21 cellular contexts compared by ENCODE assay signal in genomic region chr21:37196847-37197246, GRCh38.
"Had no signal": no experiment of that assay in that cellular context is flagged by ENCODE, and none has a peak within 500 bp of the region (broad histone marks: within the 10 kb centered on the region; RNA-seq: fewer than 3 reads in every experiment).

No MANE protein-coding gene starts in this region.

- H3K27me3 Mint-ChIP-seq: memory B cell; naive thymus-derived CD4-positive, alpha-beta T cell; progenitor cell of endocrine pancreas; stimulated activated naive CD8-positive, alpha-beta T cell treated with anti-CD3 and anti-CD28 coated beads, Interleukin-15, amount 100 ng/mL, for 72 hours had no signal

- H3K4me3 ChIP-seq: dorsolateral prefrontal cortex, lung, neural progenitor cell, right lobe of liver, smooth muscle cell, suprapubic skin, transverse colon had no signal

- H3K9me3 ChIP-seq: right lobe of liver, suprapubic skin, transverse colon had no signal

- H3K4me3 Mint-ChIP-seq: memory B cell; naive thymus-derived CD4-positive, alpha-beta T cell; nephron; neural progenitor cell; stimulated activated naive CD8-positive, alpha-beta T cell treated with anti-CD3 and anti-CD28 coated beads, Interleukin-15, amount 100 ng/mL, for 72 hours had no signal

- DNase-seq: dorsolateral prefrontal cortex; effector CD4-positive, alpha-beta T cell; head of caudate nucleus; naive thymus-derived CD4-positive, alpha-beta T cell; right lobe of liver; stimulated activated CD4-positive, alpha-beta T cell treated with anti-CD3 and anti-CD28 coated beads, Interleukin-12 subunit alpha, Interleukin-12 subunit beta, amount 100 ng/mL, for 4 hours; stimulated activated CD4-positive, alpha-beta T cell treated with anti-CD3 and anti-CD28 coated beads, Interleukin-1b, Interleukin-23, amount 100 ng/mL, for 48 hours; stimulated activated CD4-positive, alpha-beta T cell treated with anti-CD3 and anti-CD28 coated beads, Interleukin-4, amount 100 ng/mL, for 1 hour; stimulated activated CD8-positive, alpha-beta memory T cell treated with anti-CD3 and anti-CD28 coated beads, Interleukin-4, amount 100 ng/mL, for 48 hours; stimulated activated naive CD4-positive, alpha-beta T cell; stimulated activated naive CD8-positive, alpha-beta T cell treated with anti-CD3 and anti-CD28 coated beads, Interleukin-15, amount 100 ng/mL, for 72 hours; transverse colon had no signal

- ATAC-seq: left lobe of liver; naive thymus-derived CD4-positive, alpha-beta T cell; right lobe of liver; stimulated activated naive CD8-positive, alpha-beta T cell treated with anti-CD3 and anti-CD28 coated beads, Interleukin-15, amount 100 ng/mL, for 72 hours had no signal

- H3K4me1 ChIP-seq: neural progenitor cell, parathyroid adenoma, right lobe of liver, suprapubic skin, transverse colon had no signal

- H3K27ac Mint-ChIP-seq: memory B cell; naive thymus-derived CD4-positive, alpha-beta T cell; nephron; neural progenitor cell; progenitor cell of endocrine pancreas had no signal

- H3K4me1 Mint-ChIP-seq: memory B cell; nephron; stimulated activated naive CD8-positive, alpha-beta T cell treated with anti-CD3 and anti-CD28 coated beads, Interleukin-15, amount 100 ng/mL, for 72 hours had no signal

- H3K9me3 Mint-ChIP-seq: memory B cell; nephron; neural progenitor cell; stimulated activated naive CD8-positive, alpha-beta T cell treated with anti-CD3 and anti-CD28 coated beads, Interleukin-15, amount 100 ng/mL, for 72 hours had no signal
